Comparison of ENCODE assay signal across 22 cellular contexts in the genomic region with DNA sequence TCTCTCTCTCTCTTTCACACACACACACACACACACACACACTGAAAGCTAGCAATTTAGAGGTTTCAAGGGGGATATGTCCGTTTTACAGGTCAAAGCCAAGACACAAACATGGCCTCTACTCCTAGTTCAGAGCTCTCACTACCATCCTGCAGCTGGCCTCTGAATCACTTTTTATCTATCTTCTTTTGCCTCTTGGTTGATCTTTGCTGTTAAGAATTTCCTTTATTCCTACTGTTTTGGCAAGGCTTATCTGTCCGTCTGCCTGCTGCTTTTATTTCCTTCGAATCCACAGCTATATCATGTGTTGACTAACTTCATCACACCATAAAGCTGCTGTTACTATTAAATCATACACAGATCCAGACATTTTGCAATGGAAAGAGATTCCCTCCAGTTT.
DNase-seq lines count a peak whose midpoint lies in the region; ATAC-seq and TF ChIP-seq lines count a peak whose summit lies in the region.
"Had no signal": no experiment of that assay in that cellular context is flagged by ENCODE, and none has a peak within 500 bp of the region (broad histone marks: within the 10 kb centered on the region; RNA-seq: fewer than 3 reads in every experiment).

No MANE protein-coding gene starts in this region.

- H3K36me3 Mint-ChIP-seq in stimulated activated memory B cell treated with anti-CD40 and anti-IgM and Interleukin-4, amounts not matched to agents 10 μg/mL and 1 μg/mL and 100 μg/mL, for 72 hours, result no peaks in the 10 kb centered on the region
- H3K36me3 Mint-ChIP-seq in HFFc6 (ENCODE audit: low read depth), result no peaks in the 10 kb centered on the region
- H3K36me3 Mint-ChIP-seq: CD14-positive monocyte; CD8-positive, alpha-beta memory T cell had no signal

- H3K9me2 ChIP-seq in GM23248 (ENCODE audit: insufficient read depth), result no peaks in the 10 kb centered on the region

- H3K4me1 Mint-ChIP-seq in stimulated activated memory B cell treated with anti-CD40 and anti-IgM and Interleukin-4, amounts not matched to agents 10 μg/mL and 1 μg/mL and 100 μg/mL, for 72 hours, result no peaks in the 10 kb centered on the region
- H3K4me1 Mint-ChIP-seq in HFFc6 (ENCODE audit: low read depth), result no peaks in the 10 kb centered on the region
- H3K4me1 Mint-ChIP-seq: CD14-positive monocyte; CD8-positive, alpha-beta memory T cell had no signal

- H3K9me3 ChIP-seq in GM23248 (ENCODE audit: low read depth) (no peaks in the 10 kb centered on the region), smooth muscle cell (replicated peaks; ENCODE audit: low read depth) (no peaks in the 10 kb centered on the region)
- H3K9me3 ChIP-seq: BE2C had no signal

- no peak overlapping the region for H3K27ac Mint-ChIP-seq in stimulated activated memory B cell treated with anti-CD40 and anti-IgM and Interleukin-4, amounts not matched to agents 10 μg/mL and 1 μg/mL and 100 μg/mL, for 72 hours
- H3K27ac Mint-ChIP-seq in HFFc6, result no peak overlapping the region
- H3K27ac Mint-ChIP-seq: CD14-positive monocyte; CD8-positive, alpha-beta memory T cell had no signal

- peak; percentile 23 for DNase-seq in GM23248
- DNase-seq in OCI-M1 (lab: John Stamatoyannopoulos, UW), result peak; percentile 25
- DNase-seq in choroid plexus epithelial cell (ENCODE audit: low read depth), result peak; percentile 1
- DNase-seq in smooth muscle cell (lab: John Stamatoyannopoulos, UW; ENCODE audit: unreplicated experiment), result no peak
- no peak for DNase-seq in HFFc6
- DNase-seq in GM10248 (ENCODE audit: extremely low spot score), result no peak
- DNase-seq: BE2C; CD8-positive, alpha-beta memory T cell; DMS 273 treated with DMSO at 0.1 percent for 48 hours; DMS79 treated with DMSO at 0.1 percent for 48 hours; KBM-7; NCI-H1048; NCI-H1417; NCI-H1694; NCI-H2029 treated with DMSO at 0.1 percent for 48 hours; NCI-H526 treated with DMSO at 0.1 percent for 48 hours; SHP77 had no signal

- H3K36me3 ChIP-seq in GM23248 (ENCODE audit: low read depth) (no peaks in the 10 kb centered on the region), smooth muscle cell (ENCODE audit: low read depth) (no peaks in the 10 kb centered on the region)
- H3K36me3 ChIP-seq: BE2C had no signal

- no peaks in the 10 kb centered on the region for H3K9me3 Mint-ChIP-seq in stimulated activated memory B cell treated with anti-CD40 and anti-IgM and Interleukin-4, amounts not matched to agents 10 μg/mL and 1 μg/mL and 100 μg/mL, for 72 hours
- H3K9me3 Mint-ChIP-seq in HFFc6, result peaks cover 7% of the 10 kb centered on the region; the same call in 1 of the 2 replicates
- H3K9me3 Mint-ChIP-seq: CD14-positive monocyte had no signal

- H2AFZ ChIP-seq in GM23248 (0 out of 2 replicates have a peak overlapping the region, but pooled peaks have one; percentile 34), smooth muscle cell (ENCODE audit: low read depth) (no peak overlapping the region)

- no peak overlapping the region for H3K4me3 ChIP-seq in GM23248
- no peak overlapping the region for H3K4me3 ChIP-seq in choroid plexus epithelial cell (ENCODE audit: low read depth, low read length)
- no peak overlapping the region for H3K4me3 ChIP-seq in smooth muscle cell

- H3K79me2 ChIP-seq in GM23248 (ENCODE audit: insufficient read depth), result no peaks in the 10 kb centered on the region
- H3K79me2 ChIP-seq in smooth muscle cell (ENCODE audit: low read depth), result no peaks in the 10 kb centered on the region

- peaks cover 10% of the 10 kb centered on the region; the same call in 1 of the 2 replicates for H3K4me1 ChIP-seq in GM23248 (ENCODE audit: insufficient read depth)
- no peaks in the 10 kb centered on the region for H3K4me1 ChIP-seq in smooth muscle cell (ENCODE audit: low read depth)
- H3K4me1 ChIP-seq: BE2C had no signal

- H3K27ac ChIP-seq in GM23248 (no peak overlapping the region), smooth muscle cell (ENCODE audit: low read depth) (no peak overlapping the region)
- H3K27ac ChIP-seq: RWPE1 had no signal

- H4K20me1 ChIP-seq in GM23248 (ENCODE audit: insufficient read depth), result no peaks in the 10 kb centered on the region
- H4K20me1 ChIP-seq in smooth muscle cell (ENCODE audit: low read depth), result no peaks in the 10 kb centered on the region

- H3F3A ChIP-seq in GM23248 (ENCODE audit: insufficient read depth) (peaks cover 9% of the 10 kb centered on the region), smooth muscle cell (ENCODE audit: low read depth) (no peaks in the 10 kb centered on the region)

- H3K4me3 Mint-ChIP-seq in stimulated activated memory B cell treated with anti-CD40 and anti-IgM and Interleukin-4, amounts not matched to agents 10 μg/mL and 1 μg/mL and 100 μg/mL, for 72 hours, result no peak overlapping the region
- H3K4me3 Mint-ChIP-seq in HFFc6, result no peak overlapping the region
- H3K4me3 Mint-ChIP-seq: CD14-positive monocyte; CD8-positive, alpha-beta memory T cell had no signal

- H3K27me3 ChIP-seq in GM23248 (replicated peaks; ENCODE audit: insufficient read depth) (no peaks in the 10 kb centered on the region), smooth muscle cell (ENCODE audit: low read depth) (peaks cover 6% of the 10 kb centered on the region)
- H3K27me3 ChIP-seq: BE2C had no signal

- no peak overlapping the region for H3K9ac ChIP-seq in GM23248
- no peak overlapping the region for H3K9ac ChIP-seq in smooth muscle cell (ENCODE audit: low read depth)

- no peaks in the 10 kb centered on the region for H3K27me3 Mint-ChIP-seq in stimulated activated memory B cell treated with anti-CD40 and anti-IgM and Interleukin-4, amounts not matched to agents 10 μg/mL and 1 μg/mL and 100 μg/mL, for 72 hours
- no peaks in the 10 kb centered on the region for H3K27me3 Mint-ChIP-seq in HFFc6 (ENCODE audit: insufficient read depth)

- CTCF ChIA-PET in GM10248 (lab: Yijun Ruan, JAX), result interaction anchor here (0.8 to 1.2 kb wide), 3 partner anchors 12 to 54 kb away, joined by 3 read pairs; no protein-coding TSS in a partner anchor

- WGBS in GM23248 (ENCODE audit: low coverage in 1 of 2, low lambda C conversion rate in 2 of 2, missing lambda C conversion rate in 2 of 2), 2 experiments, result 67 to 85% methylated on average over 3 of the region's 3 CpGs
- WGBS in smooth muscle cell (ENCODE audit: low lambda C conversion rate), result 34% methylated on average over 3 of the region's 3 CpGs

- peak overlapping the region; percentile 13 for H3K4me2 ChIP-seq in GM23248 (ENCODE audit: unreplicated experiment)
- peak overlapping the region; percentile 8 for H3K4me2 ChIP-seq in smooth muscle cell

- TF ChIP-seq CTCF in choroid plexus epithelial cell (conservative IDR thresholded peaks at IDR 0.05; ENCODE audit: low read depth, low read length) (no peak), smooth muscle cell (IDR thresholded peaks at IDR 0.05; ENCODE audit: borderline replicate concordance, insufficient read depth, poor library complexity, severe bottlenecking) (no peak), HFFc6 (IDR thresholded peaks at IDR 0.05) (no peak), GM10248 (IDR thresholded peaks at IDR 0.05; ENCODE audit: control extremely low read depth, extremely low read depth, low read depth, missing control alignments) (no peak)

- in situ Hi-C loops in GM23248 (cut with MboI), result no loop called here

- no peak for ATAC-seq in stimulated activated memory B cell treated with anti-CD40 and anti-IgM and Interleukin-4, amounts not matched to agents 10 μg/mL and 1 μg/mL and 100 μg/mL, for 72 hours
- no peak for ATAC-seq in GM19351 (IDR thresholded peaks at IDR 0.05; ENCODE audit: unreplicated experiment)
- ATAC-seq: Panc1 had no signal

- POLR2A ChIA-PET in GM10248 (lab: Yijun Ruan, JAX), result no interaction called here

Comparison
In these comparisons a context has a peak if more than half of its experiments do, and no peak if none do; other contexts are left out.
1. DNase-seq: peak in GM23248 (single experiment), OCI-M1 (single experiment) and choroid plexus epithelial cell (single experiment); none in smooth muscle cell (single experiment), HFFc6 (single experiment) and GM10248 (single experiment).